28 cellular contexts compared by ENCODE assay signal in the genomic region with DNA sequence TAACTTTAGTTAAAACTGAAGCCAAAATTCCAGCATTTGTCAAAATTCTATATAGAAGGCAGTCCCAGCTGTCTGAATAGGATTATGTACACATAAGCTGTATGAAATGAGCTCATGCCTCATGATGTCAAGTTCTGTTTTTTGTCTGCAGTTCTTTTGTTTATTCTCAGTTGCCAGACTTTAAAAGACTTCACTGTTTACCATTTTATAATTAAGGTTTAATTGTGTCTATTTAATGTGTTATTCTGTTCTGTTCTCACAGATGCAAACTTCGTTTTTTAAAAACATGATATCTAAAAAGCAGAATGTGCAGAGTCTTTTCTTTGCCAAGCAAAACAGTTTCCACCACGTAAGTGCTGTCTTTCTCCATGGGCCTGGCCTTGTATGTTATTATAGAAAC. TPM values are rescaled to one million over a fixed set of nuclear protein-coding genes. Genes with fewer than 3 reads are reported as not detected.
DNase-seq lines count a peak whose midpoint lies in the region; ATAC-seq, FAIRE-seq and TF ChIP-seq lines count a peak whose summit lies in the region.
"Had no signal": no experiment of that assay in that cellular context is flagged by ENCODE, and none has a peak within 500 bp of the region (broad histone marks: within the 10 kb centered on the region; RNA-seq: fewer than 3 reads in every experiment).

No MANE protein-coding gene starts in this region.

- FAIRE-seq in endometrium (lab: Jason Lieb, UNC), result peak; percentile 99
- FAIRE-seq: GM18507, HepG2, RCC 7860 had no signal

- H3K4me3 ChIP-seq in left ventricle myocardium inferior (no peak overlapping the region), transverse colon (no peak overlapping the region)
- H3K4me3 ChIP-seq: gastrocnemius medialis, lung, ovary had no signal

- peaks cover 88% of the 10 kb centered on the region for H3K36me3 ChIP-seq in left ventricle myocardium inferior
- H3K36me3 ChIP-seq in transverse colon, result peaks cover 0 to 69% (median 26%) of the 10 kb centered on the region in 4 donors
- H3K36me3 ChIP-seq: ovary had no signal

- H3K27ac ChIP-seq in left ventricle myocardium inferior (replicated peaks), result peak overlapping the region; percentile 37
- peak overlapping the region; percentile 1 to 28 (median 20) for H3K27ac ChIP-seq in transverse colon
- H3K27ac ChIP-seq: gastrocnemius medialis, ovary had no signal

- no peak for TF ChIP-seq CTCF in left ventricle myocardium inferior (IDR thresholded peaks at IDR 0.05; ENCODE audit: borderline replicate concordance)
- no peak for TF ChIP-seq CTCF in transverse colon (IDR thresholded peaks at IDR 0.05)

- no peak for TF ChIP-seq EP300 in transverse colon (IDR thresholded peaks at IDR 0.05; ENCODE audit: low read depth)

- intact Hi-C loops in left ventricle myocardium inferior (cut with micrococcal nuclease), result no loop called here
- intact Hi-C loops in Right ventricle myocardium inferior (cut with DNase I), result no loop called here
- intact Hi-C loops in transverse colon (cut with DNase I; ENCODE audit: low total_unique reads), result no loop called here

- ATAC-seq in Right ventricle myocardium inferior (no peak), HG02870 (IDR thresholded peaks at IDR 0.05; ENCODE audit: unreplicated experiment) (no peak)
- ATAC-seq: gastrocnemius medialis; HepG2; right cardiac atrium; stimulated activated naive CD8-positive, alpha-beta T cell treated with anti-CD3 and anti-CD28 coated beads, Interleukin-15, Interleukin-2, amounts not matched to agents 100 U/mL and 50 U/mL, for 24 hours; T-cell had no signal

- peaks cover 44% of the 10 kb centered on the region for H3K4me1 ChIP-seq in left ventricle myocardium inferior
- peaks cover 3 to 14% (median 8%) of the 10 kb centered on the region in 4 donors for H3K4me1 ChIP-seq in transverse colon
- H3K4me1 ChIP-seq: gastrocnemius medialis had no signal

- H3K9me3 ChIP-seq in left ventricle myocardium inferior (replicated peaks) (no peaks in the 10 kb centered on the region), transverse colon (no peaks in the 10 kb centered on the region)
- H3K9me3 ChIP-seq: gastrocnemius medialis, ovary had no signal

- DNase-seq in left ventricle myocardium inferior (no peak), Right ventricle myocardium inferior (ENCODE audit: missing footprints) (no peak), pons (ENCODE audit: low spot score) (peak; percentile 64), transverse colon (no peak), NCI-H1417 treated with DMSO at 0.1 percent for 48 hours (lab: John Stamatoyannopoulos, UW) (no peak), COLO668 (lab: John Stamatoyannopoulos, UW; ENCODE audit: unreplicated experiment) (no peak)
- DNase-seq: activated CD4-positive, alpha-beta T cell treated with anti-CD3 and anti-CD28 coated beads, Interleukin-2, amount 50 U/mL, for 48 hours; activated naive CD4-positive, alpha-beta T cell; CD4-positive, alpha-beta memory T cell; cerebellar nuclear complex; gastrocnemius medialis; H7; hippocampal formation; Karpas-422; NCI-H2029 treated with DMSO at 0.1 percent for 48 hours; NCI-H226; NCI-H526 treated with DMSO at 0.1 percent for 48 hours; ovary; right cardiac atrium; stimulated activated CD4-positive, alpha-beta T cell treated with anti-CD3 and anti-CD28 coated beads, Interleukin-1b, Interleukin-23, amount 100 ng/mL, for 48 hours; stimulated activated naive CD8-positive, alpha-beta T cell treated with anti-CD3 and anti-CD28 coated beads, Interleukin-15, Interleukin-2, amounts not matched to agents 100 U/mL and 50 U/mL, for 24 hours; T-cell had no signal

- TF ChIP-seq POLR2A in transverse colon (IDR thresholded peaks at IDR 0.05), result no peak

- 40 to 62% methylated on average over 2 of the region's 2 CpGs for WGBS in transverse colon (ENCODE audit: low coverage in 1 of 2), 2 donors

- in situ Hi-C loops in transverse colon (cut with MboI; ENCODE audit: low pct_ligation_motif_present in 1 of 4, low pct_unique_long_range_greater_than_20kb in 1 of 4, low sequenced_read_pairs in 3 of 4), result no loop called here

- H3K27me3 ChIP-seq in left ventricle myocardium inferior (ENCODE audit: low read depth) (no peaks in the 10 kb centered on the region), transverse colon (no peaks in the 10 kb centered on the region)
- H3K27me3 ChIP-seq: gastrocnemius medialis, ovary had no signal

RNA-seq across cellular contexts. Expression of gene ERAP1, which starts 31.1 kb away (rescaled TPM):
- total RNA-seq in left ventricle myocardium inferior (38.4 TPM), Right ventricle myocardium inferior (40.0 TPM), transverse colon (10 to 100 TPM; 22.7 to 93.9 (median 73.3) TPM)
